ENCODE assay signal across 13 cellular contexts in genomic region chr5:90878081-90878480, GRCh38.
DNase-seq lines count a peak whose midpoint lies in the region; ATAC-seq and TF ChIP-seq lines count a peak whose summit lies in the region.
"Had no signal": no experiment of that assay in that cellular context is flagged by ENCODE, and none has a peak within 500 bp of the region (broad histone marks: within the 10 kb centered on the region; RNA-seq: fewer than 3 reads in every experiment).

No MANE protein-coding gene starts in this region.

- no peaks in the 10 kb centered on the region for H3K27me3 ChIP-seq in duodenal mucosa (ENCODE audit: control insufficient read depth in 1 of 2, insufficient read depth in 2 of 2, low read length in 2 of 2)
- H3K27me3 ChIP-seq in gastrocnemius medialis: no peaks in the 10 kb centered on the region
- H3K27me3 ChIP-seq: SJCRH30 had no signal

- in situ Hi-C loops in gastrocnemius medialis (cut with MboI; ENCODE audit: low sequenced_read_pairs in 4 of 4): no loop called here

- H3K9me3 ChIP-seq in duodenal mucosa (ENCODE audit: control insufficient read depth in 1 of 2, low read length in 2 of 2) (no peaks in the 10 kb centered on the region), gastrocnemius medialis (no peaks in the 10 kb centered on the region)
- H3K9me3 ChIP-seq: SJCRH30 had no signal

- H3K9ac ChIP-seq in duodenal mucosa (ENCODE audit: low read depth in 1 of 2, low read length in 2 of 2): no peak overlapping the region

- H3K27ac ChIP-seq in duodenal mucosa (ENCODE audit: low read depth, low read length): peak overlapping the region; percentile 61
- H3K27ac ChIP-seq in gastrocnemius medialis: peak overlapping the region; percentile 13 to 46 (median 28)

- intact Hi-C loops in gastrocnemius medialis (cut with DNase I; ENCODE audit: low total_unique reads): no loop called here

- no peak for TF ChIP-seq POLR2A in gastrocnemius medialis (IDR thresholded peaks at IDR 0.05)

- no peak for TF ChIP-seq CTCF in gastrocnemius medialis (IDR thresholded peaks at IDR 0.05 in 4 of 5, conservative IDR thresholded peaks at IDR 0.05 in 1 of 5)

- no peak overlapping the region for H3K4me3 ChIP-seq in duodenal mucosa (ENCODE audit: low read depth in 1 of 2, low read length in 2 of 2)
- H3K4me3 ChIP-seq in gastrocnemius medialis: no peak overlapping the region
- H3K4me3 ChIP-seq: SJCRH30 had no signal

- DNase-seq in MV-4-11 (lab: John Stamatoyannopoulos, UW) (peak; percentile 70), left lobe of liver (ENCODE audit: low spot score) (no peak), gastrocnemius medialis (no peak), DMS79 (lab: John Stamatoyannopoulos, UW) (no peak)
- DNase-seq: NCI-H1417; NCI-H524 treated with DMSO at 0.1 percent for 48 hours; nucleus accumbens; stimulated activated CD8-positive, alpha-beta memory T cell treated with anti-CD3 and anti-CD28 coated beads, Interleukin-4, amount 100 ng/mL, for 48 hours had no signal

- peaks cover 12 to 26% of the 10 kb centered on the region in 2 donors for H3K4me1 ChIP-seq in duodenal mucosa (ENCODE audit: control insufficient read depth in 1 of 2, insufficient read depth in 2 of 2, low read length in 2 of 2)
- peaks cover 0 to 15% of the 10 kb centered on the region in 2 donors for H3K4me1 ChIP-seq in gastrocnemius medialis

- H3K36me3 ChIP-seq in duodenal mucosa (ENCODE audit: control insufficient read depth in 1 of 2, insufficient read depth in 2 of 2, low read length in 2 of 2): no peaks in the 10 kb centered on the region
- no peaks in the 10 kb centered on the region for H3K36me3 ChIP-seq in gastrocnemius medialis
- H3K36me3 ChIP-seq: SJCRH30 had no signal

- ATAC-seq in left lobe of liver: peak; percentile 57
- ATAC-seq in gastrocnemius medialis: peak in 1 of 2 donors; percentile 27
- ATAC-seq in HG03045 (IDR thresholded peaks at IDR 0.05; ENCODE audit: unreplicated experiment): no peak
- ATAC-seq in GM21528 (IDR thresholded peaks at IDR 0.05; ENCODE audit: low FRiP score, unreplicated experiment): no peak
- no peak for ATAC-seq in HG03442 (IDR thresholded peaks at IDR 0.05; ENCODE audit: unreplicated experiment)
